Comparison of ENCODE assay signal across 1 cellular context in genomic region chr14:104795781-104796681, GRCh38.
TF ChIP-seq lines count a peak whose summit lies in the region.

No MANE protein-coding gene starts in this region.

TF ChIP-seq in HepG2, 621 proteins besides CTCF, POLR2A, EP300 and RAD21 (continued from another document and continues in another):
- TF ChIP-seq SKIL (CRISPR knock-in tag; IDR thresholded peaks at IDR 0.05; ENCODE audit: borderline replicate concordance) (no peak), MXD1 (CRISPR knock-in tag; IDR thresholded peaks at IDR 0.05) (peak; percentile 53; the same call in 1 of the 2 replicates), STAG1 (CRISPR knock-in tag; IDR thresholded peaks at IDR 0.05) (no peak), TFAP4 (IDR thresholded peaks at IDR 0.05; ENCODE audit: borderline replicate concordance, low read depth) (peak; percentile 90), NCOR1 (IDR thresholded peaks at IDR 0.05; ENCODE audit: borderline replicate concordance, low read length) (peak; percentile 53; the same call in 1 of the 2 replicates), ZFP82 (CRISPR knock-in tag; IDR thresholded peaks at IDR 0.05; ENCODE audit: borderline replicate concordance) (no peak), ZNF800 (CRISPR knock-in tag; IDR thresholded peaks at IDR 0.05) (no peak), SNRNP70 (IDR thresholded peaks at IDR 0.05; ENCODE audit: low read depth, low read length) (no peak), ELK4 (CRISPR knock-in tag; IDR thresholded peaks at IDR 0.05; ENCODE audit: borderline replicate concordance) (no peak), ZNF687 (CRISPR knock-in tag; IDR thresholded peaks at IDR 0.05) (peak; percentile 57), RARA (CRISPR knock-in tag; IDR thresholded peaks at IDR 0.05) (peak; percentile 28; the same call in 1 of the 2 replicates), ZNF441 (CRISPR knock-in tag; IDR thresholded peaks at IDR 0.05; ENCODE audit: borderline replicate concordance) (no peak), IKZF1 (IDR thresholded peaks at IDR 0.05) (no peak), ZNF747 (CRISPR knock-in tag; IDR thresholded peaks at IDR 0.05; ENCODE audit: borderline replicate concordance) (peak; percentile 37; the same call in 1 of the 2 replicates), TARDBP (CRISPR knock-in tag; IDR thresholded peaks at IDR 0.05) (no peak), ZSCAN5A (CRISPR knock-in tag; IDR thresholded peaks at IDR 0.05; ENCODE audit: borderline replicate concordance) (no peak), ZNF335 (CRISPR knock-in tag; IDR thresholded peaks at IDR 0.05) (no peak), ZBTB25 (CRISPR knock-in tag; IDR thresholded peaks at IDR 0.05) (0 out of 2 replicates have a peak, but pooled peaks have one; percentile 63), ARID4A (CRISPR knock-in tag; IDR thresholded peaks at IDR 0.05; ENCODE audit: borderline replicate concordance) (peak; percentile 69), TRIM22 (IDR thresholded peaks at IDR 0.05) (no peak), PHF20 (CRISPR knock-in tag; IDR thresholded peaks at IDR 0.05) (no peak), CC2D1A (CRISPR knock-in tag; IDR thresholded peaks at IDR 0.05) (no peak), THAP7 (CRISPR knock-in tag; IDR thresholded peaks at IDR 0.05) (peak; percentile 22; the same call in 1 of the 2 replicates), IKZF5 (CRISPR knock-in tag; IDR thresholded peaks at IDR 0.05) (no peak), THAP9 (CRISPR knock-in tag; IDR thresholded peaks at IDR 0.05; ENCODE audit: borderline replicate concordance) (no peak)
